ENCODE assay signal across 15 cellular contexts in genomic region chr19:41801682-41802317, GRCh38. TPM values are rescaled to one million over a fixed set of nuclear protein-coding genes. Genes with fewer than 3 reads are reported as not detected.
DNase-seq lines count a peak whose midpoint lies in the region; ATAC-seq and TF ChIP-seq lines count a peak whose summit lies in the region.
"Had no signal": no experiment of that assay in that cellular context is flagged by ENCODE, and none has a peak within 500 bp of the region (broad histone marks: within the 10 kb centered on the region; RNA-seq: fewer than 3 reads in every experiment).

No MANE protein-coding gene starts in this region.

- WGBS in esophagus, 2 donors, result 48 to 62% methylated on average over 3 of the region's 3 CpGs

- DNase-seq in Right ventricle myocardium inferior (ENCODE audit: missing footprints) (no peak), cardiac septum (ENCODE audit: low spot score) (no peak), MM.1S (no peak), WTC11 (ENCODE audit: low spot score) (no peak)
- DNase-seq: brain microvascular endothelial cell; naive thymus-derived CD8-positive, alpha-beta T cell; NCI-H1105; NK-92 treated with Interleukin-12 subunit alpha and Interleukin-12 subunit beta, amount 100 ng/mL, for 24 hours; WERI-Rb-1 had no signal

- ATAC-seq in Right ventricle myocardium inferior (peak; percentile 46), GM21619 (IDR thresholded peaks at IDR 0.05; ENCODE audit: unreplicated experiment) (no peak), WTC11 (no peak)
- ATAC-seq in stimulated activated memory B cell treated with anti-CD40 and anti-IgM and Interleukin-4, amounts not matched to agents 10 μg/mL and 1 μg/mL and 100 μg/mL, for 72 hours, result peak; percentile 41
- ATAC-seq: naive thymus-derived CD8-positive, alpha-beta T cell had no signal

- H2AFZ ChIP-seq in OCI-LY3 (ENCODE audit: low read depth, low read length) (peak overlapping the region; percentile 37; the same call in 1 of the 2 replicates), MM.1S (ENCODE audit: low read length) (no peak overlapping the region)

- POLR2A ChIA-PET in WTC11 (lab: Charles Lee), result interaction anchor here (0.6 kb wide), 1 partner anchor 506 kb away, joined by 4 read pairs; no protein-coding TSS in a partner anchor

- no peaks in the 10 kb centered on the region for H3K27me3 Mint-ChIP-seq in stimulated activated memory B cell treated with anti-CD40 and anti-IgM and Interleukin-4, amounts not matched to agents 10 μg/mL and 1 μg/mL and 100 μg/mL, for 72 hours
- H3K27me3 Mint-ChIP-seq in WTC11 (ENCODE audit: low read depth), result no peaks in the 10 kb centered on the region; the same call in 1 of the 2 replicates

- H3K27ac ChIP-seq in OCI-LY3 (ENCODE audit: low read length), result no peak overlapping the region
- H3K27ac ChIP-seq in esophagus (ENCODE audit: low read depth in 2 of 2, low read length in 1 of 2), result peak overlapping the region; percentile 78 to 93
- no peak overlapping the region for H3K27ac ChIP-seq in MM.1S (ENCODE audit: low read length)
- H3K27ac ChIP-seq: brain microvascular endothelial cell, WERI-Rb-1 had no signal

- H3K4me1 Mint-ChIP-seq in stimulated activated memory B cell treated with anti-CD40 and anti-IgM and Interleukin-4, amounts not matched to agents 10 μg/mL and 1 μg/mL and 100 μg/mL, for 72 hours, result peaks cover 33% of the 10 kb centered on the region
- peaks cover 7% of the 10 kb centered on the region for H3K4me1 Mint-ChIP-seq in WTC11

- H3K4me3 Mint-ChIP-seq in stimulated activated memory B cell treated with anti-CD40 and anti-IgM and Interleukin-4, amounts not matched to agents 10 μg/mL and 1 μg/mL and 100 μg/mL, for 72 hours, result no peak overlapping the region
- H3K4me3 Mint-ChIP-seq in WTC11, result no peak overlapping the region

- peak overlapping the region; percentile 38 for H3K27ac Mint-ChIP-seq in stimulated activated memory B cell treated with anti-CD40 and anti-IgM and Interleukin-4, amounts not matched to agents 10 μg/mL and 1 μg/mL and 100 μg/mL, for 72 hours
- H3K27ac Mint-ChIP-seq in WTC11, result no peak overlapping the region

- H3K36me3 Mint-ChIP-seq in stimulated activated memory B cell treated with anti-CD40 and anti-IgM and Interleukin-4, amounts not matched to agents 10 μg/mL and 1 μg/mL and 100 μg/mL, for 72 hours, result no peaks in the 10 kb centered on the region
- no peaks in the 10 kb centered on the region for H3K36me3 Mint-ChIP-seq in WTC11
- H3K36me3 Mint-ChIP-seq: naive thymus-derived CD8-positive, alpha-beta T cell had no signal

- H3K4me2 ChIP-seq in OCI-LY3 (ENCODE audit: low read length) (peak overlapping the region; percentile 9; the same call in 1 of the 2 replicates), MM.1S (ENCODE audit: low read depth, low read length) (no peak overlapping the region)

- intact Hi-C loops in Right ventricle myocardium inferior (cut with DNase I), result no loop called here
- intact Hi-C loops in cardiac septum (cut with DNase I), result no loop called here

- H3K9me3 Mint-ChIP-seq in stimulated activated memory B cell treated with anti-CD40 and anti-IgM and Interleukin-4, amounts not matched to agents 10 μg/mL and 1 μg/mL and 100 μg/mL, for 72 hours, result no peaks in the 10 kb centered on the region
- H3K9me3 Mint-ChIP-seq in WTC11, result peaks cover 12% of the 10 kb centered on the region
- H3K9me3 Mint-ChIP-seq: naive thymus-derived CD8-positive, alpha-beta T cell had no signal

- H3K9ac ChIP-seq in OCI-LY3 (ENCODE audit: low read length), result no peak overlapping the region
- H3K9ac ChIP-seq in MM.1S (ENCODE audit: low read length), result no peak overlapping the region

- no peaks in the 10 kb centered on the region for H3K36me3 ChIP-seq in OCI-LY3 (replicated peaks; ENCODE audit: low read depth, low read length)
- H3K36me3 ChIP-seq in esophagus (ENCODE audit: control insufficient read depth in 2 of 2, insufficient read depth in 2 of 2, low read length in 1 of 2), result no peaks in the 10 kb centered on the region
- H3K36me3 ChIP-seq in MM.1S (replicated peaks; ENCODE audit: insufficient read depth, low read length), result no peaks in the 10 kb centered on the region
- H3K36me3 ChIP-seq: brain microvascular endothelial cell, WERI-Rb-1 had no signal

- H3K4me3 ChIP-seq in OCI-LY3 (ENCODE audit: low read length), result no peak overlapping the region
- H3K4me3 ChIP-seq in esophagus (ENCODE audit: low read depth in 1 of 2, low read length in 2 of 2), result no peak overlapping the region
- no peak overlapping the region for H3K4me3 ChIP-seq in MM.1S (ENCODE audit: low read length)
- H3K4me3 ChIP-seq: skin epidermis had no signal

- CTCF ChIA-PET in WTC11 (lab: Charles Lee), result interaction anchor here (1.3 to 3.3 kb wide), 3 partner anchors 8 to 95 kb away, joined by 6 to 23 read pairs (median 9); no protein-coding TSS in a partner anchor

- H3F3A ChIP-seq in MM.1S (ENCODE audit: insufficient read depth, low read length), result no peaks in the 10 kb centered on the region

- no peak for TF ChIP-seq CTCF in OCI-LY3 (IDR thresholded peaks at IDR 0.05; ENCODE audit: low read depth, low read length)
- no peak for TF ChIP-seq CTCF in MM.1S (IDR thresholded peaks at IDR 0.05; ENCODE audit: low read length)
- TF ChIP-seq CTCF in WTC11 (IDR thresholded peaks at IDR 0.05), result no peak

- H3K79me2 ChIP-seq in OCI-LY3 (ENCODE audit: low read length), result no peaks in the 10 kb centered on the region
- H3K79me2 ChIP-seq in MM.1S (ENCODE audit: low read length), result no peaks in the 10 kb centered on the region

- H3K9me3 ChIP-seq in OCI-LY3 (ENCODE audit: insufficient read depth, low read length) (no peaks in the 10 kb centered on the region), esophagus (ENCODE audit: control insufficient read depth in 2 of 2, insufficient read depth in 1 of 2, low read depth in 1 of 2, low read length in 1 of 2) (peaks cover 2 to 3% of the 10 kb centered on the region in 2 donors), MM.1S (replicated peaks; ENCODE audit: insufficient read depth, low read length) (no peaks in the 10 kb centered on the region)

- no peaks in the 10 kb centered on the region for H3K9me2 ChIP-seq in MM.1S (replicated peaks; ENCODE audit: insufficient read depth, low read length)

- H4K20me1 ChIP-seq in OCI-LY3 (ENCODE audit: insufficient read depth, low read length), result no peaks in the 10 kb centered on the region
- H4K20me1 ChIP-seq in MM.1S (ENCODE audit: insufficient read depth, low read length), result no peaks in the 10 kb centered on the region

- peaks cover under 1% of the 10 kb centered on the region; the same call in 1 of the 2 replicates for H3K27me3 ChIP-seq in OCI-LY3 (ENCODE audit: low read depth, low read length)
- no peaks in the 10 kb centered on the region for H3K27me3 ChIP-seq in esophagus (ENCODE audit: control insufficient read depth in 1 of 2, insufficient read depth in 2 of 2, low read length in 2 of 2)
- peaks cover 86% of the 10 kb centered on the region for H3K27me3 ChIP-seq in MM.1S (replicated peaks; ENCODE audit: insufficient read depth, low read length)
- H3K27me3 ChIP-seq: brain microvascular endothelial cell had no signal

- H3K4me1 ChIP-seq in OCI-LY3 (ENCODE audit: low read length) (peaks cover 13% of the 10 kb centered on the region), esophagus (ENCODE audit: control insufficient read depth in 2 of 2, insufficient read depth in 2 of 2, low read length in 1 of 2) (peaks cover 0 to 8% of the 10 kb centered on the region in 2 donors), MM.1S (ENCODE audit: low read length) (no peaks in the 10 kb centered on the region)

TF ChIP-seq in WTC11, 78 proteins besides CTCF, POLR2A, EP300 and RAD21 (continues in another document):
- TF ChIP-seq OVOL2 (CRISPR knock-in tag; IDR thresholded peaks at IDR 0.05; ENCODE audit: borderline replicate concordance) (no peak), SP1 (CRISPR knock-in tag; conservative IDR thresholded peaks at IDR 0.05) (no peak), ZNF396 (CRISPR knock-in tag; IDR thresholded peaks at IDR 0.05; ENCODE audit: borderline replicate concordance) (no peak), NR3C1 (CRISPR knock-in tag; conservative IDR thresholded peaks at IDR 0.05; ENCODE audit: low read depth) (no peak), ATF6 (CRISPR knock-in tag; IDR thresholded peaks at IDR 0.05) (no peak), MXD4 (CRISPR knock-in tag; IDR thresholded peaks at IDR 0.05; ENCODE audit: borderline replicate concordance) (no peak), MYBL2 (CRISPR knock-in tag; IDR thresholded peaks at IDR 0.05) (no peak)
- TF ChIP-seq, protein P1, sequence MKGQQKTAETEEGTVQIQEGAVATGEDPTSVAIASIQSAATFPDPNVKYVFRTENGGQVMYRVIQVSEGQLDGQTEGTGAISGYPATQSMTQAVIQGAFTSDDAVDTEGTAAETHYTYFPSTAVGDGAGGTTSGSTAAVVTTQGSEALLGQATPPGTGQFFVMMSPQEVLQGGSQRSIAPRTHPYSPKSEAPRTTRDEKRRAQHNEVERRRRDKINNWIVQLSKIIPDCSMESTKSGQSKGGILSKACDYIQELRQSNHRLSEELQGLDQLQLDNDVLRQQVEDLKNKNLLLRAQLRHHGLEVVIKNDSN (CRISPR knock-in tag; IDR thresholded peaks at IDR 0.05), result no peak

RNA-seq across cellular contexts. Expression of gene CEACAM3, which starts 5.4 kb away (rescaled TPM):
- total RNA-seq in Right ventricle myocardium inferior (0.32 TPM), cardiac septum (0.97 TPM), WTC11 (2021) (not detected in 3 replicates)
- polyA plus RNA-seq in esophagus, result 1 to 10 TPM in 1 of 2 donors, under 1 TPM in 1; 0.76 to 3.1 TPM
- total RNA-seq: naive thymus-derived CD8-positive, alpha-beta T cell; urinary bladder had no signal
- polyA plus RNA-seq: naive thymus-derived CD8-positive, alpha-beta T cell; urinary bladder had no signal

RNA-seq across cellular contexts. Expression of gene LYPD4, which starts 42.7 kb away (rescaled TPM):
- total RNA-seq in Right ventricle myocardium inferior, result not detected
- total RNA-seq in cardiac septum, result not detected
- not detected for polyA plus RNA-seq in esophagus
- total RNA-seq in WTC11 (2021), result not detected in 3 replicates
- total RNA-seq: naive thymus-derived CD8-positive, alpha-beta T cell; urinary bladder had no signal
- polyA plus RNA-seq: naive thymus-derived CD8-positive, alpha-beta T cell; urinary bladder had no signal

RNA-seq across cellular contexts. Expression of gene DMRTC2, which starts 43.0 kb away (rescaled TPM):
- not detected for total RNA-seq in Right ventricle myocardium inferior
- not detected for total RNA-seq in cardiac septum
- under 1 TPM in 1 of 2 donors, not detected in 1; 0.18 TPM for polyA plus RNA-seq in esophagus
- not detected in 3 replicates for total RNA-seq in WTC11 (2021)
- total RNA-seq: naive thymus-derived CD8-positive, alpha-beta T cell; urinary bladder had no signal
- polyA plus RNA-seq: naive thymus-derived CD8-positive, alpha-beta T cell; urinary bladder had no signal

RNA-seq across cellular contexts. Expression of gene CEACAM6, which starts 46.5 kb away (rescaled TPM):
- total RNA-seq in Right ventricle myocardium inferior (not detected), cardiac septum (0.16 TPM), WTC11 (2021) (0.37 to 0.53 TPM (median 0.41 TPM) in 3 replicates)
- 100 to 1,000 TPM; 120 to 141 TPM for polyA plus RNA-seq in esophagus
- total RNA-seq: naive thymus-derived CD8-positive, alpha-beta T cell had no signal
- polyA plus RNA-seq: naive thymus-derived CD8-positive, alpha-beta T cell; urinary bladder had no signal

RNA-seq across cellular contexts. Expression of gene RPS19, which starts 58.3 kb away (rescaled TPM):
- 717 TPM for total RNA-seq in Right ventricle myocardium inferior
- total RNA-seq in cardiac septum, result 548 TPM
- polyA plus RNA-seq in esophagus, result 1,000 to 10,000 TPM; 2,678 to 3,536 TPM
- total RNA-seq in WTC11 (2021), result 3,152 to 3,787 TPM (median 3,713 TPM) in 3 replicates

Comparison
In these comparisons a context has a peak if more than half of its experiments do, and no peak if none do; other contexts are left out.
1. ATAC-seq: peak in Right ventricle myocardium inferior (single experiment) and stimulated activated memory B cell treated with anti-CD40 and anti-IgM and Interleukin-4, amounts not matched to agents 10 μg/mL and 1 μg/mL and 100 μg/mL, for 72 hours (single experiment); none in GM21619 (single experiment) and WTC11 (single experiment).
2. H3K27ac ChIP-seq: peak in esophagus (2 of 2); none in OCI-LY3 (single experiment) and MM.1S (single experiment).